In genomic region chr18:12276736-12277554, GRCh38 we compare ENCODE assay signal across 18 cellular contexts. TPM values are rescaled to one million over a fixed set of nuclear protein-coding genes. Genes with fewer than 3 reads are reported as not detected.
DNase-seq lines count a peak whose midpoint lies in the region; ATAC-seq and TF ChIP-seq lines count a peak whose summit lies in the region.
"Had no signal": no experiment of that assay in that cellular context is flagged by ENCODE, and none has a peak within 500 bp of the region (broad histone marks: within the 10 kb centered on the region; RNA-seq: fewer than 3 reads in every experiment).

No MANE protein-coding gene starts in this region.

- peak overlapping the region in 2 of 3 experiments; percentile 17 to 57 for H3K4me3 Mint-ChIP-seq in nephron

- no peaks in the 10 kb centered on the region for H3K9me3 Mint-ChIP-seq in nephron

- H3K27ac ChIP-seq in right atrium auricular region (peak overlapping the region; percentile 96 to 100), left ventricle myocardium inferior (replicated peaks) (no peak overlapping the region), stomach smooth muscle (ENCODE audit: low read length) (peak overlapping the region; percentile 100), psoas muscle (no peak overlapping the region)
- H3K27ac ChIP-seq: C4-2B, PC-9 had no signal

- H3K4me1 ChIP-seq in right atrium auricular region: peaks cover 0 to 37% of the 10 kb centered on the region in 2 donors
- peaks cover 38% of the 10 kb centered on the region for H3K4me1 ChIP-seq in left ventricle myocardium inferior
- H3K4me1 ChIP-seq in stomach smooth muscle (ENCODE audit: control insufficient read depth, insufficient read depth, low read length): peaks cover 42% of the 10 kb centered on the region
- H3K4me1 ChIP-seq in psoas muscle: peaks cover 6% of the 10 kb centered on the region

- DNase-seq in right atrium auricular region (ENCODE audit: low spot score) (no peak), left ventricle myocardium inferior (no peak), C1 segment of cervical spinal cord (lab: John Stamatoyannopoulos, UW) (no peak), psoas muscle (no peak), GM19240 (ENCODE audit: insufficient read length, low spot score) (no peak)
- DNase-seq: COR-L47, Karpas-422, MM.1S, NCI-H1105, NCI-H1694 treated with DMSO at 0.1 percent for 48 hours, NCI-H345, PC-9 had no signal

- no peaks in the 10 kb centered on the region for H3K27me3 ChIP-seq in right atrium auricular region
- H3K27me3 ChIP-seq in left ventricle myocardium inferior (ENCODE audit: low read depth): no peaks in the 10 kb centered on the region
- H3K27me3 ChIP-seq in stomach smooth muscle (ENCODE audit: control insufficient read depth in 1 of 2, insufficient read depth in 2 of 2, low read length in 2 of 2): no peaks in the 10 kb centered on the region
- H3K27me3 ChIP-seq in psoas muscle (ENCODE audit: insufficient read depth in 3 of 3, low read length in 2 of 3): peaks cover 0 to 9% (median 1%) of the 10 kb centered on the region in 3 donors

- TF ChIP-seq CTCF in right atrium auricular region (IDR thresholded peaks at IDR 0.05) (no peak), left ventricle myocardium inferior (IDR thresholded peaks at IDR 0.05; ENCODE audit: borderline replicate concordance) (no peak), nephron (IDR thresholded peaks at IDR 0.05; ENCODE audit: unreplicated experiment in 3 of 3) (no peak), psoas muscle (IDR thresholded peaks at IDR 0.05) (no peak)

- 84 to 89% (median 87%) methylated on average over 26 of the region's 26 CpGs for WGBS in psoas muscle, 3 donors

- ATAC-seq in psoas muscle (no peak), HG03457 (IDR thresholded peaks at IDR 0.05; ENCODE audit: unreplicated experiment) (no peak)
- ATAC-seq: HepG2 had no signal

- H3K36me3 ChIP-seq in right atrium auricular region: no peaks in the 10 kb centered on the region
- no peaks in the 10 kb centered on the region for H3K36me3 ChIP-seq in left ventricle myocardium inferior
- no peaks in the 10 kb centered on the region for H3K36me3 ChIP-seq in stomach smooth muscle (ENCODE audit: control insufficient read depth in 2 of 2, insufficient read depth in 2 of 2, low read length in 2 of 2)
- H3K36me3 ChIP-seq in psoas muscle (ENCODE audit: insufficient read depth in 1 of 2, low read depth in 1 of 2): no peaks in the 10 kb centered on the region

- H3K27me3 Mint-ChIP-seq in nephron (ENCODE audit: low read depth): peaks cover 4% of the 10 kb centered on the region

- intact Hi-C loops in left ventricle myocardium inferior (cut with micrococcal nuclease): no loop called here
- intact Hi-C loops in psoas muscle (cut with DNase I): no loop called here

- no peak overlapping the region for H3K4me3 ChIP-seq in right atrium auricular region
- H3K4me3 ChIP-seq in left ventricle myocardium inferior: no peak overlapping the region
- H3K4me3 ChIP-seq in stomach smooth muscle (ENCODE audit: low read length in 2 of 2): peak overlapping the region in 1 of 2 donors; percentile 77
- no peak overlapping the region for H3K4me3 ChIP-seq in psoas muscle
- H3K4me3 ChIP-seq: PC-9 had no signal

- H3K36me3 Mint-ChIP-seq in nephron (ENCODE audit: low read depth): no peaks in the 10 kb centered on the region

- no peaks in the 10 kb centered on the region for H3K9me3 ChIP-seq in right atrium auricular region
- no peaks in the 10 kb centered on the region for H3K9me3 ChIP-seq in left ventricle myocardium inferior (replicated peaks)
- H3K9me3 ChIP-seq in stomach smooth muscle (ENCODE audit: control insufficient read depth in 2 of 2, low read length in 2 of 2): no peaks in the 10 kb centered on the region
- H3K9me3 ChIP-seq in psoas muscle: no peaks in the 10 kb centered on the region

- peak overlapping the region; percentile 29 to 99 for H3K9ac ChIP-seq in stomach smooth muscle (ENCODE audit: low read length in 2 of 2)

- peak overlapping the region; percentile 82 to 100 (median 99) for H3K27ac Mint-ChIP-seq in nephron

- peaks cover 40% of the 10 kb centered on the region for H3K4me1 Mint-ChIP-seq in nephron

RNA-seq across cellular contexts. Expression of gene CIDEA, which starts 22.8 kb away (rescaled TPM):
- 1 to 10 TPM in 1 of 2 donors, under 1 TPM in 1; 0.82 to 3.9 TPM for total RNA-seq in right atrium auricular region
- 0.33 TPM for total RNA-seq in left ventricle myocardium inferior
- under 1 TPM in 1 of 4 donors, not detected in 3; 0.42 TPM for total RNA-seq in psoas muscle
- 1 to 10 TPM in 2 of 3 donors, under 1 TPM in 1; 0.38 to 2.7 (median 1.0) TPM for polyA plus RNA-seq in psoas muscle
- total RNA-seq: A172, HepG2, PC-9 had no signal
- polyA plus RNA-seq: HepG2 had no signal

RNA-seq across cellular contexts. Expression of gene TUBB6, which starts 31.1 kb away (rescaled TPM):
- total RNA-seq in right atrium auricular region (100 to 1,000 TPM; 158 to 337 TPM), left ventricle myocardium inferior (81.5 TPM), psoas muscle (10 to 100 TPM; 12.5 to 25.3 (median 18.5) TPM)
- 10 to 100 TPM; 17.4 to 46.7 (median 23.6) TPM for polyA plus RNA-seq in psoas muscle

Comparison
In these comparisons a context has a peak if more than half of its experiments do, and no peak if none do; other contexts are left out.
1. H3K27ac ChIP-seq: peak in right atrium auricular region (2 of 2) and stomach smooth muscle (single experiment); none in left ventricle myocardium inferior (single experiment) and psoas muscle (single experiment).